In genomic region chr16:76535-77272, GRCh38 we compare ENCODE assay signal across 1 cellular context.
TF ChIP-seq lines count a peak whose summit lies in the region.

No MANE protein-coding gene starts in this region.

TF ChIP-seq in HepG2, 621 proteins besides CTCF, POLR2A, EP300 and RAD21 (continued from another document and continues in another):
- TF ChIP-seq SKIL (CRISPR knock-in tag; IDR thresholded peaks at IDR 0.05; ENCODE audit: borderline replicate concordance) (peak; percentile 42; the same call in 1 of the 2 replicates), KLF9 (CRISPR knock-in tag; IDR thresholded peaks at IDR 0.05; ENCODE audit: low read depth) (no peak), KLF11 (CRISPR knock-in tag; IDR thresholded peaks at IDR 0.05) (no peak), GTF3A (CRISPR knock-in tag; conservative IDR thresholded peaks at IDR 0.05) (no peak), ZNF713 (CRISPR knock-in tag; IDR thresholded peaks at IDR 0.05) (no peak), RBM22 (optimal IDR thresholded peaks at IDR 0.05; ENCODE audit: low read length) (no peak), ZNF20 (CRISPR knock-in tag; IDR thresholded peaks at IDR 0.05) (no peak), TBP (CRISPR knock-in tag; IDR thresholded peaks at IDR 0.05) (no peak), ZNF260 (CRISPR knock-in tag; IDR thresholded peaks at IDR 0.05; ENCODE audit: borderline replicate concordance, low read depth) (no peak), DNMT1 (CRISPR knock-in tag; IDR thresholded peaks at IDR 0.05) (no peak), ZNF607 (CRISPR knock-in tag; IDR thresholded peaks at IDR 0.05; ENCODE audit: borderline replicate concordance) (no peak), SP4 (CRISPR knock-in tag; IDR thresholded peaks at IDR 0.05) (no peak), ZNF367 (CRISPR knock-in tag; IDR thresholded peaks at IDR 0.05; ENCODE audit: borderline replicate concordance) (no peak), SETDB1 (CRISPR knock-in tag; IDR thresholded peaks at IDR 0.05; ENCODE audit: borderline replicate concordance) (no peak), ZNF275 (CRISPR knock-in tag; IDR thresholded peaks at IDR 0.05; ENCODE audit: borderline replicate concordance) (no peak), ZNF766 (CRISPR knock-in tag; IDR thresholded peaks at IDR 0.05; ENCODE audit: borderline replicate concordance) (no peak), KDM2A (CRISPR knock-in tag; IDR thresholded peaks at IDR 0.05; ENCODE audit: borderline replicate concordance, low read depth) (no peak), SRSF9 (IDR thresholded peaks at IDR 0.05; ENCODE audit: borderline replicate concordance, insufficient read depth, low read depth, low read length, poor library complexity, severe bottlenecking) (no peak), ZNF616 (CRISPR knock-in tag; IDR thresholded peaks at IDR 0.05; ENCODE audit: low read depth) (no peak), ZNF749 (CRISPR knock-in tag; IDR thresholded peaks at IDR 0.05; ENCODE audit: borderline replicate concordance) (no peak), ZBTB7B (CRISPR knock-in tag; IDR thresholded peaks at IDR 0.05) (peak; percentile 8; the same call in 1 of the 2 replicates), PATZ1 (CRISPR knock-in tag; IDR thresholded peaks at IDR 0.05) (peak; percentile 99), RNF219 (CRISPR knock-in tag; IDR thresholded peaks at IDR 0.05) (no peak), ZHX1 (CRISPR knock-in tag; IDR thresholded peaks at IDR 0.05; ENCODE audit: low read depth) (no peak), ZNF44 (CRISPR knock-in tag; IDR thresholded peaks at IDR 0.05) (no peak), GMEB1 (CRISPR knock-in tag; IDR thresholded peaks at IDR 0.05; ENCODE audit: borderline replicate concordance) (no peak), ZNF280D (CRISPR knock-in tag; IDR thresholded peaks at IDR 0.05) (peak; percentile 73; the same call in 1 of the 2 replicates), JARID2 (CRISPR knock-in tag; IDR thresholded peaks at IDR 0.05; ENCODE audit: insufficient replicate concordance) (no peak), CBFB (CRISPR knock-in tag; IDR thresholded peaks at IDR 0.05) (no peak), CBX2 (IDR thresholded peaks at IDR 0.05; ENCODE audit: low read depth, low read length) (no peak), CBX2 (CRISPR knock-in tag; IDR thresholded peaks at IDR 0.05; ENCODE audit: low read depth) (no peak), ZNF564 (CRISPR knock-in tag; IDR thresholded peaks at IDR 0.05) (no peak), ZNF513 (CRISPR knock-in tag; conservative IDR thresholded peaks at IDR 0.05) (no peak), IKZF1 (IDR thresholded peaks at IDR 0.05) (no peak), SNAPC2 (CRISPR knock-in tag; IDR thresholded peaks at IDR 0.05) (0 out of 2 replicates have a peak, but pooled peaks have one; percentile 15), MYPOP (CRISPR knock-in tag; IDR thresholded peaks at IDR 0.05) (no peak), HMG20A (CRISPR knock-in tag; IDR thresholded peaks at IDR 0.05; ENCODE audit: borderline replicate concordance) (no peak), TBL1XR1 (IDR thresholded peaks at IDR 0.05; ENCODE audit: borderline replicate concordance, low read length, partially characterized antibody) (no peak), SALL1 (CRISPR knock-in tag; IDR thresholded peaks at IDR 0.05) (no peak), JUNB (CRISPR knock-in tag; IDR thresholded peaks at IDR 0.05; ENCODE audit: borderline replicate concordance) (no peak), RFXANK (CRISPR knock-in tag; IDR thresholded peaks at IDR 0.05) (no peak), MEIS1 (CRISPR knock-in tag; IDR thresholded peaks at IDR 0.05; ENCODE audit: borderline replicate concordance) (no peak), SMYD3 (CRISPR knock-in tag; IDR thresholded peaks at IDR 0.05) (no peak), SAP130 (CRISPR knock-in tag; IDR thresholded peaks at IDR 0.05; ENCODE audit: low read depth) (peak; percentile 93), ZBTB3 (CRISPR knock-in tag; IDR thresholded peaks at IDR 0.05; ENCODE audit: borderline replicate concordance, low read depth) (no peak), ZBTB21 (CRISPR knock-in tag; IDR thresholded peaks at IDR 0.05) (no peak), ZBTB43 (CRISPR knock-in tag; conservative IDR thresholded peaks at IDR 0.05) (no peak)
